Comparison of ENCODE assay signal across 1 cellular context in the genomic region with DNA sequence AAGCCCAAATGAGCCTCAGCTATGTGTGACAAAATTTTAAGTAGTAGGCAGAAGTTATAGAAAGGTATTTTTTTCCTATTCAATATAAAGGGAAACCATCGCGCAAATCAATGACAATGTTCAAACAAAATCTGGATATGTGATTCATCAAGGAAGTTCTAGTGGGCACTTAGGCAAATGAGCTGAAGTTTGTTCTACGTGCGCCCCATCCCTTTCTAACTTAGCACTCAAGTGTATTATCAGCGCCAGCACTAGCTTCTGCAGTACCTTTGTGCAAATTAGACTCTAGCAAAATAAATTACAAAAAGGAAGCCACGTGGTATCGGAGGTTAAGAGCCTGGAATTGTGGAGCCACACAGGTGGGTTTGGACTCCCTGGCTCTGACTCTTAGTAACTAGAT.
TF ChIP-seq lines count a peak whose summit lies in the region.

No MANE protein-coding gene starts in this region.

TF ChIP-seq in GM12878, 131 proteins besides CTCF, POLR2A, EP300 and RAD21 (continued from another document):
- TF ChIP-seq ZNF384 (IDR thresholded peaks at IDR 0.05; ENCODE audit: borderline replicate concordance, low read depth, low read length), result no peak
- TF ChIP-seq, protein P1, sequence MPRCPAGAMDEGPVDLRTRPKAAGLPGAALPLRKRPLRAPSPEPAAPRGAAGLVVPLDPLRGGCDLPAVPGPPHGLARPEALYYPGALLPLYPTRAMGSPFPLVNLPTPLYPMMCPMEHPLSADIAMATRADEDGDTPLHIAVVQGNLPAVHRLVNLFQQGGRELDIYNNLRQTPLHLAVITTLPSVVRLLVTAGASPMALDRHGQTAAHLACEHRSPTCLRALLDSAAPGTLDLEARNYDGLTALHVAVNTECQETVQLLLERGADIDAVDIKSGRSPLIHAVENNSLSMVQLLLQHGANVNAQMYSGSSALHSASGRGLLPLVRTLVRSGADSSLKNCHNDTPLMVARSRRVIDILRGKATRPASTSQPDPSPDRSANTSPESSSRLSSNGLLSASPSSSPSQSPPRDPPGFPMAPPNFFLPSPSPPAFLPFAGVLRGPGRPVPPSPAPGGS (IDR thresholded peaks at IDR 0.05; ENCODE audit: borderline replicate concordance, insufficient read depth, low read depth, low read length, poor library complexity, severe bottlenecking), result no peak
- TF ChIP-seq JUNB (IDR thresholded peaks at IDR 0.05), result no peak
- TF ChIP-seq FOXM1 (IDR thresholded peaks at IDR 0.05; ENCODE audit: low read depth, low read length), result no peak
- no peak for TF ChIP-seq BCL11A (IDR thresholded peaks at IDR 0.05; ENCODE audit: low read depth, low read length)
- TF ChIP-seq RAD51 (IDR thresholded peaks at IDR 0.05), result no peak
- TF ChIP-seq, protein P2, sequence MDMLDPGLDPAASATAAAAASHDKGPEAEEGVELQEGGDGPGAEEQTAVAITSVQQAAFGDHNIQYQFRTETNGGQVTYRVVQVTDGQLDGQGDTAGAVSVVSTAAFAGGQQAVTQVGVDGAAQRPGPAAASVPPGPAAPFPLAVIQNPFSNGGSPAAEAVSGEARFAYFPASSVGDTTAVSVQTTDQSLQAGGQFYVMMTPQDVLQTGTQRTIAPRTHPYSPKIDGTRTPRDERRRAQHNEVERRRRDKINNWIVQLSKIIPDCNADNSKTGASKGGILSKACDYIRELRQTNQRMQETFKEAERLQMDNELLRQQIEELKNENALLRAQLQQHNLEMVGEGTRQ (IDR thresholded peaks at IDR 0.05; ENCODE audit: borderline replicate concordance, low read depth, low read length), result no peak
- TF ChIP-seq MTA3 (IDR thresholded peaks at IDR 0.05; ENCODE audit: borderline replicate concordance, low read length), result no peak
- TF ChIP-seq YY1 (IDR thresholded peaks at IDR 0.05; ENCODE audit: low read depth, low read length), result no peak
